8 cellular contexts compared by ENCODE assay signal in the genomic region with DNA sequence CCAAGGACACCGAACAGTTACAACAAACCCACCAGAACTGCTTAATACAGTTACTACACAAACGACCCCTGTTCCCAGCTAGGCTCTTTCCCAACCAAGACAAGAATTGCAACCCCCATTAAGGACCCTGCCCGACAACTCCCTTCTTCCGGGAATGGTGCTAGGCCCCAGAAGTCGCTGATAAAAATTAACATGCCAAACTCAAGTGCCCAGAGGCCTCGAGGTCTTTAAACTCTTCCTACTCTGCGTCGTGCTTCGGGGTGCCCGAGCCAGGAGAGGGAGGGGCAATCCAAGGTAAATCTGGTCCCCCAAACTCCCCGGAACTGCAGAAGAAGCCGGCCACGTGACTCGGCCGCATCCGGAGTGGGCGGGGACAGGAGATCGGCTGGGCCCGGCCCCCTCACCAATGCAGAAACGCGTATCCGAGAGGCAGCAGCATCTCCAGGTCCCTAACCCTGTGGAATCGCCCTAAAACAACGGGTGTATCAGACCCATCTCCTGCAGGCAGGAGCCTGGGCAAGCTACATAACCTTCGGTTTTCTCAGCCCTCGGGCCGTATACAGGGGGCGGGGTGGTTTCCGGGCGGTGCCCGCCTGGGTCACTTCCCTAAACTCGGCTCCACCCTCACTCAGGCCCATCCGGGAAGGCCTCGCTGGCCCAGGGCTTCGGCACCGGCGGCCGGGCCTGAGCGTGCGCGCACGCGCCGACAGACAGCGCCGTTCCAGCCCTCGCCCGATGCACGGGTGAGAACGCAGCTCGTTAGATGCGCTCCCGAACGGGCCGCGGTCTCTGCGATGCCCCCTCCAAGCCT. TPM values are rescaled to one million over a fixed set of nuclear protein-coding genes. Genes with fewer than 3 reads are reported as not detected.
DNase-seq lines count a peak whose midpoint lies in the region; ATAC-seq, FAIRE-seq and TF ChIP-seq lines count a peak whose summit lies in the region.

No MANE protein-coding gene starts in this region.

- POLR2A ChIA-PET in CD4-positive, alpha-beta memory T cell (lab: Charles Lee; ENCODE audit: partially characterized antibody): interaction anchor here (0.8 to 8.5 kb wide), 16 partner anchors 9 to 515 kb away, joined by 3 to 435 read pairs (median 5); a partner anchor contains a TSS

- H3K4me2 ChIP-seq in astrocyte (ENCODE audit: low read length): peak overlapping the region; percentile 96

- FAIRE-seq in astrocyte (lab: Jason Lieb, UNC): no peak

- H3K4me1 ChIP-seq in CD4-positive, alpha-beta memory T cell (ENCODE audit: insufficient read depth, low read length): peaks cover 56% of the 10 kb centered on the region
- peaks cover 38% of the 10 kb centered on the region for H3K4me1 ChIP-seq in astrocyte (ENCODE audit: insufficient read depth, low read length)

- peaks cover 42% of the 10 kb centered on the region for H3K36me3 ChIP-seq in CD4-positive, alpha-beta memory T cell (ENCODE audit: insufficient read depth, low read length)
- H3K36me3 ChIP-seq in astrocyte (ENCODE audit: insufficient read depth, low read length): peaks cover 37% of the 10 kb centered on the region

- peaks cover 43 to 66% of the 10 kb centered on the region in 2 donors for H3K36me3 Mint-ChIP-seq in CD4-positive, alpha-beta memory T cell
- H3K36me3 Mint-ChIP-seq in astrocyte (ENCODE audit: low read depth, unreplicated experiment): peaks cover 33% of the 10 kb centered on the region

- no peaks in the 10 kb centered on the region for H3K9me3 ChIP-seq in CD4-positive, alpha-beta memory T cell (ENCODE audit: control insufficient read depth in 1 of 2, low read length in 2 of 2)
- no peaks in the 10 kb centered on the region for H3K9me3 ChIP-seq in astrocyte (ENCODE audit: insufficient read depth, low read depth, low read length)

- intact Hi-C loops in CD4-positive, alpha-beta memory T cell (cut with micrococcal nuclease): loop anchor here (5.0 to 10.0 kb wide), 2 partner anchors 195 to 722 kb away; a partner anchor contains a TSS

- peak overlapping the region; percentile 83 to 96 (median 91) for H3K4me3 Mint-ChIP-seq in CD4-positive, alpha-beta memory T cell
- peak overlapping the region; percentile 99 for H3K4me3 Mint-ChIP-seq in astrocyte (ENCODE audit: unreplicated experiment)

- H3K4me1 Mint-ChIP-seq in CD4-positive, alpha-beta memory T cell: peaks cover 34 to 80% (median 54%) of the 10 kb centered on the region in 4 donors
- peaks cover 38% of the 10 kb centered on the region for H3K4me1 Mint-ChIP-seq in astrocyte (ENCODE audit: low read depth, unreplicated experiment)

- peak; percentile 81 to 88 (median 84) for DNase-seq in CD4-positive, alpha-beta memory T cell
- peak; percentile 63 for DNase-seq in LHCN-M2 (ENCODE audit: low read depth)
- peak; percentile 75 for DNase-seq in T-helper 9 cell
- DNase-seq in astrocyte (ENCODE audit: low read depth): peak; percentile 40
- peak; percentile 60 to 67 for DNase-seq in hippocampal formation (lab: John Stamatoyannopoulos, UW)
- DNase-seq in retinal pigment epithelial cell (ENCODE audit: low read depth): no peak

- TF ChIP-seq CTCF in astrocyte (IDR thresholded peaks at IDR 0.05; ENCODE audit: insufficient read depth, low read depth, low read length): no peak
- no peak for TF ChIP-seq CTCF in retinal pigment epithelial cell (conservative IDR thresholded peaks at IDR 0.05; ENCODE audit: low read depth, low read length)

- ATAC-seq in GM19455 (IDR thresholded peaks at IDR 0.05; ENCODE audit: unreplicated experiment): peak; percentile 21
- ATAC-seq in GM18519 (IDR thresholded peaks at IDR 0.05; ENCODE audit: low FRiP score, unreplicated experiment): no peak

- H3K4me3 ChIP-seq in CD4-positive, alpha-beta memory T cell (ENCODE audit: low read length in 2 of 2): peak overlapping the region; percentile 62 to 90
- H3K4me3 ChIP-seq in astrocyte (ENCODE audit: insufficient read depth, low read depth, low read length) (peak overlapping the region; percentile 98), retinal pigment epithelial cell (ENCODE audit: low read length) (peak overlapping the region; percentile 96)

- H3K79me2 ChIP-seq in astrocyte (ENCODE audit: insufficient read depth, low read length): peaks cover 66% of the 10 kb centered on the region

- H3K9me3 Mint-ChIP-seq in CD4-positive, alpha-beta memory T cell: peaks cover 0 to 6% (median 0%) of the 10 kb centered on the region in 8 donors
- H3K9me3 Mint-ChIP-seq in astrocyte (ENCODE audit: unreplicated experiment): no peaks in the 10 kb centered on the region

- H3K27ac Mint-ChIP-seq in CD4-positive, alpha-beta memory T cell: peak overlapping the region; percentile 81 to 97 (median 92)
- H3K27ac Mint-ChIP-seq in astrocyte (ENCODE audit: unreplicated experiment): peak overlapping the region; percentile 96

- CTCF ChIA-PET in CD4-positive, alpha-beta memory T cell (lab: Charles Lee; ENCODE audit: partially characterized antibody): interaction anchor here (0.5 to 11.0 kb wide), 2 partner anchors 31 to 87 kb away, joined by 4 to 281 read pairs; a partner anchor contains a TSS

- no peak overlapping the region for H2AFZ ChIP-seq in astrocyte (ENCODE audit: low read depth, low read length)

- H4K20me1 ChIP-seq in astrocyte (ENCODE audit: insufficient read depth, low read length): peaks cover 62% of the 10 kb centered on the region

- H3K27me3 ChIP-seq in CD4-positive, alpha-beta memory T cell (ENCODE audit: insufficient read depth, low read length): no peaks in the 10 kb centered on the region
- no peaks in the 10 kb centered on the region for H3K27me3 ChIP-seq in astrocyte (ENCODE audit: insufficient read depth, low read length)

- H3K27me3 Mint-ChIP-seq in CD4-positive, alpha-beta memory T cell: no peaks in the 10 kb centered on the region
- H3K27me3 Mint-ChIP-seq in astrocyte (ENCODE audit: low read depth, unreplicated experiment): no peaks in the 10 kb centered on the region

- H3K27ac ChIP-seq in CD4-positive, alpha-beta memory T cell (ENCODE audit: low read depth, low read length): peak overlapping the region; percentile 60
- peak overlapping the region; percentile 75 for H3K27ac ChIP-seq in astrocyte (ENCODE audit: low read depth, low read length)

- H3K9ac ChIP-seq in astrocyte (ENCODE audit: low read length): peak overlapping the region; percentile 86

RNA-seq across cellular contexts. Expression of a gene that starts 1.1 kb away (rescaled TPM):
- total RNA-seq in CD4-positive, alpha-beta memory T cell: 100 to 1,000 TPM; 540 to 578 TPM
- 1,000 to 10,000 TPM; 2,794 to 2,825 TPM for polyA plus RNA-seq in CD4-positive, alpha-beta memory T cell
- total RNA-seq in LHCN-M2 (2014; rRNA removed) (1,867 and 1,951 TPM in 2 replicates), astrocyte (1,793 and 1,931 TPM in 2 replicates)
- 2,281 TPM for polyA plus RNA-seq in LHCN-M2 (2012)

RNA-seq across cellular contexts. Expression of a gene that starts 3.3 kb away (rescaled TPM):
- total RNA-seq in CD4-positive, alpha-beta memory T cell: 10 to 100 TPM; 93.6 to 95.5 TPM
- polyA plus RNA-seq in CD4-positive, alpha-beta memory T cell: 10 to 100 TPM; 24.0 to 31.1 TPM
- total RNA-seq in LHCN-M2 (2014; rRNA removed) (49.4 and 51.7 TPM in 2 replicates), astrocyte (59.9 and 64.3 TPM in 2 replicates)
- polyA plus RNA-seq in LHCN-M2 (2012): 38.5 TPM

RNA-seq across cellular contexts. Expression of a gene that starts 15.7 kb away (rescaled TPM):
- total RNA-seq in CD4-positive, alpha-beta memory T cell: 1 to 10 TPM; 6.0 to 8.3 TPM
- under 1 TPM; 0.40 to 0.55 TPM for polyA plus RNA-seq in CD4-positive, alpha-beta memory T cell
- total RNA-seq in LHCN-M2 (2014; rRNA removed) (217 and 228 TPM in 2 replicates), astrocyte (97.3 and 119 TPM in 2 replicates)
- 372 TPM for polyA plus RNA-seq in LHCN-M2 (2012)

RNA-seq across cellular contexts. Expression of a gene that starts 22.7 kb away (rescaled TPM):
- total RNA-seq in CD4-positive, alpha-beta memory T cell: 10 to 100 TPM; 30.1 to 30.4 TPM
- polyA plus RNA-seq in CD4-positive, alpha-beta memory T cell: 100 to 1,000 TPM in 1 of 2 donors, 10 to 100 TPM in 1; 80.9 to 107 TPM
- total RNA-seq in LHCN-M2 (2014; rRNA removed) (0.40 TPM in 1 of 2 replicates, not detected in the other), astrocyte (not detected in 2 replicates)
- 0.23 TPM for polyA plus RNA-seq in LHCN-M2 (2012)

RNA-seq across cellular contexts. Expression of a gene that starts 23.1 kb away (rescaled TPM):
- total RNA-seq in CD4-positive, alpha-beta memory T cell: under 1 TPM; 0.42 to 0.64 TPM
- polyA plus RNA-seq in CD4-positive, alpha-beta memory T cell: under 1 TPM; 0.68 to 0.93 TPM
- total RNA-seq in LHCN-M2 (2014; rRNA removed) (0.45 and 0.69 TPM in 2 replicates), astrocyte (1.2 and 1.5 TPM in 2 replicates)
- 0.53 TPM for polyA plus RNA-seq in LHCN-M2 (2012)

Comparison
In these comparisons a context has a peak if more than half of its experiments do, and no peak if none do; other contexts are left out.
1. RNA of a gene that starts 15.7 kb away (total RNA-seq): 217 to 228 TPM in LHCN-M2 and 97.3 to 119 TPM in astrocyte; 6.0 to 8.3 TPM in CD4-positive, alpha-beta memory T cell; every median in the first group is over 10 times any median in the second.
2. Peak in every context shown above with its lines, with median percentiles within 50 percentile points of each other: H3K4me3 ChIP-seq.